ENCODE assay signal across 11 cellular contexts in the genomic region with DNA sequence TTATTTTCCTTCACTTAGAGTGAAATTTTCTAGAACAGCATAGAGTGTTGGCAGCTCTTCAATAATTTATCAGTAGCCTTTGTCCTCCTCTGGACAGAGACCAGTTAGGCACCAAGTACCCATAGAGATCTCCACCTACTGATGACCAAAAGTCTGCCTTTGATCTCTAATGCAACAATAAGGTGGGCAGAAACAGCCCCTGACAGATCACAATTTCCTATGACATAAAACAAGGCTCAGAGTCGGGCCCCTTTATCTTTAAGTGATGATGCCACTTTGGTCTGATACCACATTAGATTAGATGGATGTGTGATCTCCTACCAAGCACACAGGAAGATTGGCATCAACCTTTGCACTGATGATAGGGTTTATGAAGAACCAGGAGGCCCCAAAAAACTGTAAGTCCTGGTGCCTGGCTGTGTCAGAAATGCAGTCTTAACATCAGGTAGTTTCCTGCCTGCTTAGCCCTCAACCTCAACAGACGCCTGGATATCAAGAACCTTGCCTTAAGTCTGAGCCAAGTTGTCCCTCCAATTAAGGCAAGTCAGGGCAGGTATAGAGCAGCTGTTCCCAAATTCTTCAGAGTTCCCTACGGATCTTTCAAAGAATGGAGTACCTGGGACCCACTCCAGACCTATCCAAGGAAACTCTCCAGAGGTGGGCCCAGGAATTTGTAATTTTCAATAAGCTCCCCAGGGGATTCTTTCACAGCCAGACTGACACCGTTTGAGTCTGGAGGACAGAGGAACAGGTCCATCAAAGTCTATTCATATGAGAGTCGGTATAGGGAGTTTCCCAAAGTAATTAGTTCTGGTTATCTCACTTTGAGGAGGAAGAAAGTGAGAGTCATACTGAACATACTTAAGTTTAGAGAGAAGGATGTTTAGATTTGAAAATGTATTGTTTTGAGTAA. TPM values are rescaled to one million over a fixed set of nuclear protein-coding genes. Genes with fewer than 3 reads are reported as not detected.
DNase-seq lines count a peak whose midpoint lies in the region; ATAC-seq and TF ChIP-seq lines count a peak whose summit lies in the region.
"Had no signal": no experiment of that assay in that cellular context is flagged by ENCODE, and none has a peak within 500 bp of the region (broad histone marks: within the 10 kb centered on the region; RNA-seq: fewer than 3 reads in every experiment).

No MANE protein-coding gene starts in this region.

- H3K9me3 Mint-ChIP-seq in activated T-helper 2 cell treated with anti-CD3 and anti-CD28 coated beads, Interferon-gamma antibody, Interleukin-2, Interleukin-4, amounts not matched to agents 10 μg/mL and 5 μg/mL and 100 μg/mL, durations not matched to agents 14 hours and 24 hours and 36 hours: no peaks in the 10 kb centered on the region
- H3K9me3 Mint-ChIP-seq in natural killer cell: no peaks in the 10 kb centered on the region

- H3K27ac Mint-ChIP-seq in activated T-helper 2 cell treated with anti-CD3 and anti-CD28 coated beads, Interferon-gamma antibody, Interleukin-2, Interleukin-4, amounts not matched to agents 10 μg/mL and 5 μg/mL and 100 μg/mL, durations not matched to agents 14 hours and 24 hours and 36 hours: peak overlapping the region; percentile 97
- peak overlapping the region; percentile 71 to 72 for H3K27ac Mint-ChIP-seq in natural killer cell

- H3K4me1 Mint-ChIP-seq in activated T-helper 2 cell treated with anti-CD3 and anti-CD28 coated beads, Interferon-gamma antibody, Interleukin-2, Interleukin-4, amounts not matched to agents 10 μg/mL and 5 μg/mL and 100 μg/mL, durations not matched to agents 14 hours and 24 hours and 36 hours (ENCODE audit: low read depth): peaks cover 83% of the 10 kb centered on the region
- peaks cover 54 to 58% of the 10 kb centered on the region in 2 donors for H3K4me1 Mint-ChIP-seq in natural killer cell

- peak overlapping the region; percentile 17 for H3K4me3 Mint-ChIP-seq in activated T-helper 2 cell treated with anti-CD3 and anti-CD28 coated beads, Interferon-gamma antibody, Interleukin-2, Interleukin-4, amounts not matched to agents 10 μg/mL and 5 μg/mL and 100 μg/mL, durations not matched to agents 14 hours and 24 hours and 36 hours (ENCODE audit: low read depth)
- peak overlapping the region; percentile 14 for H3K4me3 Mint-ChIP-seq in natural killer cell

- TF ChIP-seq CTCF in GM20000 (IDR thresholded peaks at IDR 0.05; ENCODE audit: extremely low read depth, missing control alignments) (no peak), natural killer cell (IDR thresholded peaks at IDR 0.05) (no peak)

- H3K27me3 Mint-ChIP-seq in activated T-helper 2 cell treated with anti-CD3 and anti-CD28 coated beads, Interferon-gamma antibody, Interleukin-2, Interleukin-4, amounts not matched to agents 10 μg/mL and 5 μg/mL and 100 μg/mL, durations not matched to agents 14 hours and 24 hours and 36 hours (ENCODE audit: low read depth): no peaks in the 10 kb centered on the region
- H3K27me3 Mint-ChIP-seq in natural killer cell (ENCODE audit: low read depth in 2 of 2): no peaks in the 10 kb centered on the region

- DNase-seq in GM20000 (ENCODE audit: low spot score) (peak; percentile 40), SW480 (ENCODE audit: low spot score) (peak; percentile 8), natural killer cell (no peak), NCI-H1092 treated with DMSO at 0.1 percent for 48 hours (lab: John Stamatoyannopoulos, UW) (no peak)
- DNase-seq in activated T-helper 2 cell treated with anti-CD3 and anti-CD28 coated beads, Interferon-gamma antibody, Interleukin-2, Interleukin-4, amounts not matched to agents 10 μg/mL and 5 μg/mL and 100 μg/mL, durations not matched to agents 14 hours and 24 hours and 36 hours (ENCODE audit: low spot score): peak; percentile 25
- DNase-seq: GDM1; NK-92 treated with Interleukin-12 subunit alpha and Interleukin-12 subunit beta, amount 100 ng/mL, for 24 hours had no signal

- ATAC-seq in natural killer cell (peak; percentile 75 to 83 (median 80)), GM18909 (IDR thresholded peaks at IDR 0.05; ENCODE audit: poor library complexity, unreplicated experiment) (no peak), HG03469 (IDR thresholded peaks at IDR 0.05; ENCODE audit: unreplicated experiment) (no peak)

- no peaks in the 10 kb centered on the region for H3K36me3 Mint-ChIP-seq in activated T-helper 2 cell treated with anti-CD3 and anti-CD28 coated beads, Interferon-gamma antibody, Interleukin-2, Interleukin-4, amounts not matched to agents 10 μg/mL and 5 μg/mL and 100 μg/mL, durations not matched to agents 14 hours and 24 hours and 36 hours (ENCODE audit: low read depth)
- H3K36me3 Mint-ChIP-seq in natural killer cell: no peaks in the 10 kb centered on the region

- intact Hi-C loops in activated T-helper 2 cell treated with anti-CD3 and anti-CD28 coated beads, Interferon-gamma antibody, Interleukin-2, Interleukin-4, amounts not matched to agents 10 μg/mL and 5 μg/mL and 100 μg/mL, durations not matched to agents 14 hours and 24 hours and 36 hours (cut with micrococcal nuclease): loop anchor here (1.0 to 5.0 kb wide), 7 partner anchors 13 to 201 kb away; no protein-coding TSS in a partner anchor
- intact Hi-C loops in natural killer cell (cut with micrococcal nuclease): no loop called here

RNA-seq across cellular contexts. Expression of gene TMPRSS4, which starts 30.6 kb away (rescaled TPM):
- total RNA-seq in activated T-helper 2 cell treated with anti-CD3 and anti-CD28 coated beads, Interferon-gamma antibody, Interleukin-2, Interleukin-4, amounts not matched to agents 10 μg/mL and 5 μg/mL and 100 μg/mL, durations not matched to agents 14 hours and 24 hours and 36 hours: not detected in 2 replicates
- total RNA-seq in natural killer cell: not detected

RNA-seq across cellular contexts. Expression of gene SMIM35, which starts 40.5 kb away (rescaled TPM):
- total RNA-seq in activated T-helper 2 cell treated with anti-CD3 and anti-CD28 coated beads, Interferon-gamma antibody, Interleukin-2, Interleukin-4, amounts not matched to agents 10 μg/mL and 5 μg/mL and 100 μg/mL, durations not matched to agents 14 hours and 24 hours and 36 hours: 1.7 and 1.9 TPM in 2 replicates
- total RNA-seq in natural killer cell: under 1 TPM; 0.30 to 0.68 (median 0.33) TPM
- total RNA-seq: smooth muscle cell, subcutaneous adipose tissue had no signal

Comparison
In these comparisons a context has a peak if more than half of its experiments do, and no peak if none do; other contexts are left out.
1. DNase-seq: peak in GM20000 (single experiment), SW480 (single experiment) and activated T-helper 2 cell treated with anti-CD3 and anti-CD28 coated beads, Interferon-gamma antibody, Interleukin-2, Interleukin-4, amounts not matched to agents 10 μg/mL and 5 μg/mL and 100 μg/mL, durations not matched to agents 14 hours and 24 hours and 36 hours (single experiment); none in natural killer cell (single experiment) and NCI-H1092 treated with DMSO at 0.1 percent for 48 hours (single experiment).
2. ATAC-seq: peak in natural killer cell (3 of 3); none in GM18909 (single experiment) and HG03469 (single experiment).